Comparison of ENCODE assay signal across 13 cellular contexts in genomic region chr15:67917037-67917436, GRCh38.
DNase-seq lines count a peak whose midpoint lies in the region; TF ChIP-seq lines count a peak whose summit lies in the region.
"Had no signal": no experiment of that assay in that cellular context is flagged by ENCODE, and none has a peak within 500 bp of the region (broad histone marks: within the 10 kb centered on the region; RNA-seq: fewer than 3 reads in every experiment).

No MANE protein-coding gene starts in this region.

- TF ChIP-seq POLR2A in prostate gland (IDR thresholded peaks at IDR 0.05): no peak

- WGBS in prostate gland: 56% methylated on average over 4 of the region's 4 CpGs

- H3K4me3 ChIP-seq in WERI-Rb-1 (ENCODE audit: low read depth, low read length) (no peak overlapping the region), right atrium auricular region (no peak overlapping the region), prostate gland (no peak overlapping the region), MM.1S (ENCODE audit: low read length) (no peak overlapping the region), osteoblast (ENCODE audit: insufficient read depth, low read length) (no peak overlapping the region)

- no peak overlapping the region for H3K9ac ChIP-seq in MM.1S (ENCODE audit: low read length)

- no peaks in the 10 kb centered on the region for H3K9me2 ChIP-seq in MM.1S (replicated peaks; ENCODE audit: insufficient read depth, low read length)

- H3K4me1 ChIP-seq in right atrium auricular region (peaks cover 0 to 48% of the 10 kb centered on the region in 2 donors), prostate gland (replicated peaks) (peaks cover 17% of the 10 kb centered on the region), MM.1S (ENCODE audit: low read length) (peaks cover 7% of the 10 kb centered on the region), osteoblast (ENCODE audit: insufficient read depth, low read length) (peaks cover 16% of the 10 kb centered on the region)

- no peak overlapping the region for H2AFZ ChIP-seq in MM.1S (ENCODE audit: low read length)
- H2AFZ ChIP-seq in osteoblast (ENCODE audit: low read length): no peak overlapping the region

- peaks cover 12% of the 10 kb centered on the region for H3K9me3 ChIP-seq in WERI-Rb-1 (ENCODE audit: severe bottlenecking)
- H3K9me3 ChIP-seq in right atrium auricular region: no peaks in the 10 kb centered on the region
- H3K9me3 ChIP-seq in prostate gland: no peaks in the 10 kb centered on the region
- H3K9me3 ChIP-seq in MM.1S (replicated peaks; ENCODE audit: insufficient read depth, low read length): no peaks in the 10 kb centered on the region
- H3K9me3 ChIP-seq in osteoblast (ENCODE audit: low read depth, low read length): no peaks in the 10 kb centered on the region

- TF ChIP-seq CTCF in WERI-Rb-1 (IDR thresholded peaks at IDR 0.05; ENCODE audit: low read depth, low read length): 0 out of 2 replicates have a peak, but pooled peaks have one; percentile 6
- no peak for TF ChIP-seq CTCF in right atrium auricular region (IDR thresholded peaks at IDR 0.05)
- no peak for TF ChIP-seq CTCF in prostate gland (IDR thresholded peaks at IDR 0.05)
- no peak for TF ChIP-seq CTCF in MM.1S (IDR thresholded peaks at IDR 0.05; ENCODE audit: low read length)
- no peak for TF ChIP-seq CTCF in osteoblast (IDR thresholded peaks at IDR 0.05; ENCODE audit: extremely low read depth, low read depth, low read length)

- H3K79me2 ChIP-seq in MM.1S (ENCODE audit: low read length): no peaks in the 10 kb centered on the region
- no peaks in the 10 kb centered on the region for H3K79me2 ChIP-seq in osteoblast (ENCODE audit: insufficient read depth, low read length)

- DNase-seq in DMS 273 (lab: John Stamatoyannopoulos, UW; ENCODE audit: unreplicated experiment) (peak; percentile 65), WERI-Rb-1 (peak; percentile 67), right atrium auricular region (ENCODE audit: low spot score) (peak; percentile 84), prostate gland (ENCODE audit: low spot score) (peak; percentile 32), MM.1S (no peak), inferior parietal cortex (ENCODE audit: extremely low spot score) (no peak), osteoblast (ENCODE audit: insufficient read length, low spot score, missing footprints) (no peak)
- no peak for DNase-seq in stimulated activated CD4-positive, alpha-beta T cell treated with anti-CD3 and anti-CD28 coated beads, Interleukin-2, amount 100 ng/mL, for 48 hours
- DNase-seq: activated CD4-positive, alpha-beta memory T cell treated with anti-CD3 and anti-CD28 coated beads for 36 hours; activated naive CD4-positive, alpha-beta T cell treated with anti-CD3 and anti-CD28 coated beads, Interleukin-2, amount 50 U/mL, for 16 hours; GF-D8; GOT3; NCI-H187 treated with DMSO at 0.1 percent for 48 hours had no signal

- H3K36me3 ChIP-seq in WERI-Rb-1: no peaks in the 10 kb centered on the region
- no peaks in the 10 kb centered on the region for H3K36me3 ChIP-seq in right atrium auricular region
- no peaks in the 10 kb centered on the region for H3K36me3 ChIP-seq in prostate gland
- H3K36me3 ChIP-seq in MM.1S (replicated peaks; ENCODE audit: insufficient read depth, low read length): no peaks in the 10 kb centered on the region
- H3K36me3 ChIP-seq in osteoblast (ENCODE audit: insufficient read depth, low read length): no peaks in the 10 kb centered on the region

- intact Hi-C loops in prostate gland (cut with DNase I): loop anchor here (5.0 kb wide), 1 partner anchor 45 kb away; no protein-coding TSS in a partner anchor

- H4K20me1 ChIP-seq in MM.1S (ENCODE audit: insufficient read depth, low read length): no peaks in the 10 kb centered on the region
- no peaks in the 10 kb centered on the region for H4K20me1 ChIP-seq in osteoblast (ENCODE audit: insufficient read depth, low read length)

- H3K4me2 ChIP-seq in MM.1S (ENCODE audit: low read depth, low read length) (no peak overlapping the region), osteoblast (ENCODE audit: insufficient read depth, low read length) (no peak overlapping the region)

- H3K27me3 ChIP-seq in WERI-Rb-1 (ENCODE audit: insufficient read depth, low read depth, severe bottlenecking) (no peaks in the 10 kb centered on the region), right atrium auricular region (no peaks in the 10 kb centered on the region), prostate gland (replicated peaks; ENCODE audit: insufficient read depth) (no peaks in the 10 kb centered on the region), MM.1S (replicated peaks; ENCODE audit: insufficient read depth, low read length) (no peaks in the 10 kb centered on the region), osteoblast (ENCODE audit: insufficient read depth, low read length) (no peaks in the 10 kb centered on the region)

- H3K27ac ChIP-seq in WERI-Rb-1 (peak overlapping the region; percentile 12; the same call in 1 of the 2 replicates), right atrium auricular region (peak overlapping the region; percentile 80 to 83), prostate gland (peak overlapping the region; percentile 84 to 85), MM.1S (ENCODE audit: low read length) (no peak overlapping the region), osteoblast (ENCODE audit: low read depth, low read length) (no peak overlapping the region)

- 0 out of 2 replicates have a peak, but pooled peaks cover under 1% of the 10 kb centered on the region for H3F3A ChIP-seq in MM.1S (ENCODE audit: insufficient read depth, low read length)

Comparison
In these comparisons a context has a peak if more than half of its experiments do, and no peak if none do; other contexts are left out.
1. DNase-seq: peak in DMS 273 (single experiment), WERI-Rb-1 (single experiment), right atrium auricular region (single experiment) and prostate gland (single experiment); none in MM.1S (single experiment), inferior parietal cortex (single experiment), osteoblast (single experiment) and stimulated activated CD4-positive, alpha-beta T cell treated with anti-CD3 and anti-CD28 coated beads, Interleukin-2, amount 100 ng/mL, for 48 hours (0 of 2).
2. H3K27ac ChIP-seq: peak in WERI-Rb-1 (single experiment), right atrium auricular region (2 of 2) and prostate gland (2 of 2); none in MM.1S (single experiment) and osteoblast (single experiment).